In genomic region chr2:27086722-27087446, GRCh38 we compare ENCODE assay signal across 8 cellular contexts. TPM values are rescaled to one million over a fixed set of nuclear protein-coding genes. Genes with fewer than 3 reads are reported as not detected.
DNase-seq lines count a peak whose midpoint lies in the region; ATAC-seq and TF ChIP-seq lines count a peak whose summit lies in the region.

Gene KHK (plus strand): TSS chr2:27086772. CDS start chr2:27087260, 488 bp downstream.

- DNase-seq in NCI-H1694 treated with DMSO at 0.1 percent for 48 hours (lab: John Stamatoyannopoulos, UW) (peak; percentile 31), NCI-H1694 (lab: John Stamatoyannopoulos, UW) (no peak), NCI-H2171 (lab: John Stamatoyannopoulos, UW) (peak; percentile 73), ascending aorta (ENCODE audit: low spot score in 2 of 2) (peak in 1 of 2 donors; percentile 74), iPS-NIHi7 (ENCODE audit: extremely low spot score) (peak; percentile 60)
- peak; percentile 22 for DNase-seq in stimulated activated CD4-positive, alpha-beta T cell treated with anti-CD3 and anti-CD28 coated beads, Interleukin-4, amount 100 ng/mL, for 1 hour

- ATAC-seq in GM21737 (IDR thresholded peaks at IDR 0.05; ENCODE audit: unreplicated experiment) (peak; percentile 7), GM19035 (IDR thresholded peaks at IDR 0.05; ENCODE audit: unreplicated experiment) (no peak)

- no peaks in the 10 kb centered on the region for H3K27me3 ChIP-seq in ascending aorta

- peak within 1 kb of the TSS; percentile 61 to 66 for H3K4me3 ChIP-seq in ascending aorta

- peaks cover 4 to 23% of the 10 kb centered on the region in 2 donors for H3K4me1 ChIP-seq in ascending aorta

- peaks cover 11 to 17% of the 10 kb centered on the region in 2 donors for H3K36me3 ChIP-seq in ascending aorta

- intact Hi-C loops in ascending aorta (cut with DNase I): loop anchor here (1.0 to 5.0 kb wide), 5 partner anchors 16 to 126 kb away; partner anchors contain the start of genes ATRAID, OST4, PREB and SLC5A6

- H3K9me3 ChIP-seq in ascending aorta: no peaks in the 10 kb centered on the region

- H3K27ac ChIP-seq in ascending aorta: peak within 1 kb of the TSS; percentile 81 to 87

- TF ChIP-seq CTCF in ascending aorta (IDR thresholded peaks at IDR 0.05): no peak

RNA-seq across cellular contexts. Expression of gene KHK, which starts in this region (rescaled TPM):
- 0.85 TPM for total RNA-seq in ascending aorta
